ENCODE assay signal across 1 cellular context in genomic region chr11:65492637-65493366, GRCh38.
A peak's percentile ranks its signal among the peaks of the same experiment; 100 is the strongest.
TF ChIP-seq lines count a peak whose summit lies in the region.

No MANE protein-coding gene starts in this region.

TF ChIP-seq in HepG2, 621 proteins besides CTCF, POLR2A, EP300 and RAD21 (continued from another document):
- peak; percentile 47; the same call in 1 of the 2 replicates for TF ChIP-seq PRDM10 (CRISPR knock-in tag; IDR thresholded peaks at IDR 0.05; ENCODE audit: low read depth)
- TF ChIP-seq NFAT5 (CRISPR knock-in tag; IDR thresholded peaks at IDR 0.05), result no peak
- TF ChIP-seq ELF3 (CRISPR knock-in tag; IDR thresholded peaks at IDR 0.05), result 0 out of 2 replicates have a peak, but pooled peaks have one; percentile 42
- TF ChIP-seq MBD4 (IDR thresholded peaks at IDR 0.05; ENCODE audit: borderline replicate concordance, low read length), result no peak
- TF ChIP-seq ZFY (CRISPR knock-in tag; IDR thresholded peaks at IDR 0.05), result 0 out of 2 replicates have a peak, but pooled peaks have one; percentile 3
- no peak for TF ChIP-seq ZNF558 (CRISPR knock-in tag; IDR thresholded peaks at IDR 0.05; ENCODE audit: borderline replicate concordance)
- TF ChIP-seq ZNF800 (CRISPR knock-in tag; IDR thresholded peaks at IDR 0.05), result no peak
- no peak for TF ChIP-seq ZFP36 (IDR thresholded peaks at IDR 0.05; ENCODE audit: borderline replicate concordance, low read depth, low read length, partially characterized antibody)
TF ChIP-seq in HepG2: peak in this region for 10.
